In the genomic region with DNA sequence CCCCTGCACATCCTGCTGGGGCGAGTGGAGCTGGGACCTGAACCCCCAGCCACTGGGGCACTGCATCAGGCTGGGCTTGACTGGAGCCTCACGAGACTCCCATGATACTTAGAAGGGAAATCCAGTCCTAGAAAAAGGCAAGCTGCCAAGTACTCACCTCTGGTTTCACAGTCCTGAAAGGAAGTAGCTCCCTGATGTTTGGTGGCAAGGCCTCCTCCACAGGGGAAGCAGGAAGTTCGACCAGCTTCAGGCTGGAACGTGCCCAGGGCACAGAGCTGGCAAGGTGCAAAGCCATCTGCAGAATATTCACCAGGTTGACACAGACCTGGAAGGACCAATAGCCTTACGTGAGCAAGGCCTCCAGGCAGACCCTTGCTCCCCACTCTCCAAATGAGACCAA, we compare ENCODE assay signal across 16 cellular contexts. TPM values are rescaled to one million over a fixed set of nuclear protein-coding genes. Genes with fewer than 3 reads are reported as not detected.
DNase-seq lines count a peak whose midpoint lies in the region; ATAC-seq and TF ChIP-seq lines count a peak whose summit lies in the region.
"Had no signal": no experiment of that assay in that cellular context is flagged by ENCODE, and none has a peak within 500 bp of the region (broad histone marks: within the 10 kb centered on the region; RNA-seq: fewer than 3 reads in every experiment).

No MANE protein-coding gene starts in this region.

- H3K9me3 ChIP-seq in SK-N-SH: no peaks in the 10 kb centered on the region
- H3K9me3 ChIP-seq: BE2C had no signal

- no peak for ATAC-seq in HG03442 (IDR thresholded peaks at IDR 0.05; ENCODE audit: unreplicated experiment)
- ATAC-seq: CD8-positive, alpha-beta T cell; HCT116; T-cell had no signal

- H3F3A ChIP-seq in SK-N-SH (replicated peaks; ENCODE audit: insufficient read depth): no peaks in the 10 kb centered on the region

- no peak overlapping the region for H3K27ac ChIP-seq in SK-N-SH (ENCODE audit: low read depth in 2 of 2, low read length in 1 of 2)
- H3K27ac ChIP-seq: GM23248, RWPE1 had no signal

- POLR2A ChIA-PET in SK-N-SH (lab: Yijun Ruan, JAX): no interaction called here

- TF ChIP-seq EP300 in SK-N-SH (IDR thresholded peaks at IDR 0.05; ENCODE audit: borderline replicate concordance in 1 of 2, low read depth in 1 of 2, low read length in 1 of 2): no peak

- no peaks in the 10 kb centered on the region for H3K27me3 ChIP-seq in SK-N-SH (ENCODE audit: insufficient read depth)
- H3K27me3 ChIP-seq: BE2C had no signal

- no peak for TF ChIP-seq RAD21 in SK-N-SH (IDR thresholded peaks at IDR 0.05; ENCODE audit: low read length)

- H3K36me3 ChIP-seq in SK-N-SH (replicated peaks in 1 of 2; ENCODE audit: control insufficient read depth in 1 of 2, insufficient read depth in 2 of 2, low read length in 1 of 2): no peaks in the 10 kb centered on the region
- H3K36me3 ChIP-seq: BE2C had no signal

- H4K20me1 ChIP-seq in SK-N-SH (ENCODE audit: insufficient read depth): no peaks in the 10 kb centered on the region

- no peak overlapping the region for H2AFZ ChIP-seq in SK-N-SH (ENCODE audit: low read depth)
- H2AFZ ChIP-seq: GM23248 had no signal

- H3K9me2 ChIP-seq in SK-N-SH: no peaks in the 10 kb centered on the region

- CTCF ChIA-PET in SK-N-SH (lab: Yijun Ruan, JAX): interaction anchor here (1.1 to 1.7 kb wide), 2 partner anchors 15 to 107 kb away, joined by 4 to 7 read pairs; no protein-coding TSS in a partner anchor

- no peaks in the 10 kb centered on the region for H3K4me1 ChIP-seq in SK-N-SH (ENCODE audit: control insufficient read depth in 1 of 2, insufficient read depth in 2 of 2, low read depth in 1 of 2, low read length in 1 of 2)
- H3K4me1 ChIP-seq: BE2C had no signal

- no peak overlapping the region for H3K9ac ChIP-seq in SK-N-SH
- H3K9ac ChIP-seq: GM23248 had no signal

- no peak overlapping the region for H3K4me2 ChIP-seq in SK-N-SH

- in situ Hi-C loops in G401 (cut with HindIII; ENCODE audit: low sequenced_read_pairs): no loop called here

- peak; percentile 83 for DNase-seq in DMS153 (lab: John Stamatoyannopoulos, UW)
- peak; percentile 62 for DNase-seq in G401 (ENCODE audit: low spot score)
- peak; percentile 23 for DNase-seq in UCSD-AML1 (lab: John Stamatoyannopoulos, UW; ENCODE audit: unreplicated experiment)
- peak; percentile 23 for DNase-seq in islet precursor cell
- DNase-seq in NCI-H524 (lab: John Stamatoyannopoulos, UW): no peak
- DNase-seq in SK-N-SH: no peak
- DNase-seq: BE2C; CD8-positive, alpha-beta T cell; GM23248; NCI-H1436; NCI-H446; OCI-M1; T-cell had no signal

- no peak for TF ChIP-seq CTCF in SK-N-SH (IDR thresholded peaks at IDR 0.05)

- no peak overlapping the region for H3K4me3 ChIP-seq in SK-N-SH (ENCODE audit: low read depth in 2 of 2, low read length in 1 of 2)
- H3K4me3 ChIP-seq: GM23248 had no signal

- no peaks in the 10 kb centered on the region for H3K79me2 ChIP-seq in SK-N-SH (ENCODE audit: insufficient read depth)

- WGBS in SK-N-SH (ENCODE audit: low lambda C conversion rate): 52% methylated on average over 2 of the region's 5 CpGs

TF ChIP-seq in SK-N-SH, 30 proteins besides CTCF, POLR2A, EP300 and RAD21 (continues in another document):
- TF ChIP-seq TCF12 (IDR thresholded peaks at IDR 0.05): no peak
- no peak for TF ChIP-seq JUND (IDR thresholded peaks at IDR 0.05)
- TF ChIP-seq POLR2AphosphoS5 (IDR thresholded peaks at IDR 0.05; ENCODE audit: low read depth, low read length): no peak
- no peak for TF ChIP-seq FOXM1 (IDR thresholded peaks at IDR 0.05; ENCODE audit: low read depth)
- TF ChIP-seq, protein P1, sequence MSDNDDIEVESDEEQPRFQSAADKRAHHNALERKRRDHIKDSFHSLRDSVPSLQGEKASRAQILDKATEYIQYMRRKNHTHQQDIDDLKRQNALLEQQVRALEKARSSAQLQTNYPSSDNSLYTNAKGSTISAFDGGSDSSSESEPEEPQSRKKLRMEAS (IDR thresholded peaks at IDR 0.05; ENCODE audit: low read depth): no peak
- TF ChIP-seq, protein P2, sequence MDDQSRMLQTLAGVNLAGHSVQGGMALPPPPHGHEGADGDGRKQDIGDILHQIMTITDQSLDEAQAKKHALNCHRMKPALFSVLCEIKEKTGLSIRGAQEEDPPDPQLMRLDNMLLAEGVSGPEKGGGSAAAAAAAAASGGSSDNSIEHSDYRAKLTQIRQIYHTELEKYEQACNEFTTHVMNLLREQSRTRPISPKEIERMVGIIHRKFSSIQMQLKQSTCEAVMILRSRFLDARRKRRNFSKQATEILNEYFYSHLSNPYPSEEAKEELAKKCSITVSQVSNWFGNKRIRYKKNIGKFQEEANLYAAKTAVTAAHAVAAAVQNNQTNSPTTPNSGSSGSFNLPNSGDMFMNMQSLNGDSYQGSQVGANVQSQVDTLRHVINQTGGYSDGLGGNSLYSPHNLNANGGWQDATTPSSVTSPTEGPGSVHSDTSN (IDR thresholded peaks at IDR 0.05): no peak
- TF ChIP-seq TAF1 (IDR thresholded peaks at IDR 0.05; ENCODE audit: borderline replicate concordance, low read depth, low read length): no peak
- TF ChIP-seq, protein P3, sequence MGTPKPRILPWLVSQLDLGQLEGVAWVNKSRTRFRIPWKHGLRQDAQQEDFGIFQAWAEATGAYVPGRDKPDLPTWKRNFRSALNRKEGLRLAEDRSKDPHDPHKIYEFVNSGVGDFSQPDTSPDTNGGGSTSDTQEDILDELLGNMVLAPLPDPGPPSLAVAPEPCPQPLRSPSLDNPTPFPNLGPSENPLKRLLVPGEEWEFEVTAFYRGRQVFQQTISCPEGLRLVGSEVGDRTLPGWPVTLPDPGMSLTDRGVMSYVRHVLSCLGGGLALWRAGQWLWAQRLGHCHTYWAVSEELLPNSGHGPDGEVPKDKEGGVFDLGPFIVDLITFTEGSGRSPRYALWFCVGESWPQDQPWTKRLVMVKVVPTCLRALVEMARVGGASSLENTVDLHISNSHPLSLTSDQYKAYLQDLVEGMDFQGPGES (IDR thresholded peaks at IDR 0.05; ENCODE audit: low read depth, low read length): no peak
- TF ChIP-seq, protein P4, sequence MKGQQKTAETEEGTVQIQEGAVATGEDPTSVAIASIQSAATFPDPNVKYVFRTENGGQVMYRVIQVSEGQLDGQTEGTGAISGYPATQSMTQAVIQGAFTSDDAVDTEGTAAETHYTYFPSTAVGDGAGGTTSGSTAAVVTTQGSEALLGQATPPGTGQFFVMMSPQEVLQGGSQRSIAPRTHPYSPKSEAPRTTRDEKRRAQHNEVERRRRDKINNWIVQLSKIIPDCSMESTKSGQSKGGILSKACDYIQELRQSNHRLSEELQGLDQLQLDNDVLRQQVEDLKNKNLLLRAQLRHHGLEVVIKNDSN (IDR thresholded peaks at IDR 0.05; ENCODE audit: borderline replicate concordance, low read depth): no peak
- TF ChIP-seq NRF1 (IDR thresholded peaks at IDR 0.05; ENCODE audit: low read depth, low read length): no peak
- TF ChIP-seq, protein P5, sequence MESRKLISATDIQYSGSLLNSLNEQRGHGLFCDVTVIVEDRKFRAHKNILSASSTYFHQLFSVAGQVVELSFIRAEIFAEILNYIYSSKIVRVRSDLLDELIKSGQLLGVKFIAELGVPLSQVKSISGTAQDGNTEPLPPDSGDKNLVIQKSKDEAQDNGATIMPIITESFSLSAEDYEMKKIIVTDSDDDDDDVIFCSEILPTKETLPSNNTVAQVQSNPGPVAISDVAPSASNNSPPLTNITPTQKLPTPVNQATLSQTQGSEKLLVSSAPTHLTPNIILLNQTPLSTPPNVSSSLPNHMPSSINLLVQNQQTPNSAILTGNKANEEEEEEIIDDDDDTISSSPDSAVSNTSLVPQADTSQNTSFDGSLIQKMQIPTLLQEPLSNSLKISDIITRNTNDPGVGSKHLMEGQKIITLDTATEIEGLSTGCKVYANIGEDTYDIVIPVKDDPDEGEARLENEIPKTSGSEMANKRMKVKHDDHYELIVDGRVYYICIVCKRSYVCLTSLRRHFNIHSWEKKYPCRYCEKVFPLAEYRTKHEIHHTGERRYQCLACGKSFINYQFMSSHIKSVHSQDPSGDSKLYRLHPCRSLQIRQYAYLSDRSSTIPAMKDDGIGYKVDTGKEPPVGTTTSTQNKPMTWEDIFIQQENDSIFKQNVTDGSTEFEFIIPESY (IDR thresholded peaks at IDR 0.05; ENCODE audit: borderline replicate concordance, low read depth): no peak
- TF ChIP-seq RCOR1 (IDR thresholded peaks at IDR 0.05; ENCODE audit: low read length): no peak
- TF ChIP-seq ELF1 (IDR thresholded peaks at IDR 0.05): no peak
- TF ChIP-seq EZH2phosphoT487 (IDR thresholded peaks at IDR 0.05; ENCODE audit: borderline replicate concordance, low read depth): no peak
- TF ChIP-seq, protein P6, sequence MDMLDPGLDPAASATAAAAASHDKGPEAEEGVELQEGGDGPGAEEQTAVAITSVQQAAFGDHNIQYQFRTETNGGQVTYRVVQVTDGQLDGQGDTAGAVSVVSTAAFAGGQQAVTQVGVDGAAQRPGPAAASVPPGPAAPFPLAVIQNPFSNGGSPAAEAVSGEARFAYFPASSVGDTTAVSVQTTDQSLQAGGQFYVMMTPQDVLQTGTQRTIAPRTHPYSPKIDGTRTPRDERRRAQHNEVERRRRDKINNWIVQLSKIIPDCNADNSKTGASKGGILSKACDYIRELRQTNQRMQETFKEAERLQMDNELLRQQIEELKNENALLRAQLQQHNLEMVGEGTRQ (IDR thresholded peaks at IDR 0.05; ENCODE audit: borderline replicate concordance, low read depth, low read length): no peak
- TF ChIP-seq SIN3A (IDR thresholded peaks at IDR 0.05; ENCODE audit: borderline replicate concordance, low read depth, low read length): no peak
- TF ChIP-seq GABPA (IDR thresholded peaks at IDR 0.05; ENCODE audit: low read depth): no peak
- no peak for TF ChIP-seq MXI1 (IDR thresholded peaks at IDR 0.05; ENCODE audit: low read depth, low read length)

RNA-seq across cellular contexts. Expression of a gene that starts 26.8 kb away (rescaled TPM):
- 1.1 and 2.5 TPM in 2 replicates for total RNA-seq in G401 (2014; rRNA removed; shearing (Covaris generic))
- 2.1 and 2.6 TPM in 2 replicates for polyA plus RNA-seq in SK-N-SH (2012; rRNA removed)
- 1.7 and 2.3 TPM in 2 replicates for polyA plus RNA-seq in SK-N-SH (2012; cell fraction: cytosol; rRNA removed)
- 1.7 and 3.4 TPM in 2 replicates for polyA plus RNA-seq in SK-N-SH (2012; cell fraction: nucleus; rRNA removed)

Comparison
In these comparisons a context has a peak if more than half of its experiments do, and no peak if none do; other contexts are left out.
1. DNase-seq: peak in DMS153 (single experiment), G401 (single experiment), UCSD-AML1 (single experiment) and islet precursor cell (single experiment); none in NCI-H524 (0 of 2) and SK-N-SH (single experiment).